In the genomic region with DNA sequence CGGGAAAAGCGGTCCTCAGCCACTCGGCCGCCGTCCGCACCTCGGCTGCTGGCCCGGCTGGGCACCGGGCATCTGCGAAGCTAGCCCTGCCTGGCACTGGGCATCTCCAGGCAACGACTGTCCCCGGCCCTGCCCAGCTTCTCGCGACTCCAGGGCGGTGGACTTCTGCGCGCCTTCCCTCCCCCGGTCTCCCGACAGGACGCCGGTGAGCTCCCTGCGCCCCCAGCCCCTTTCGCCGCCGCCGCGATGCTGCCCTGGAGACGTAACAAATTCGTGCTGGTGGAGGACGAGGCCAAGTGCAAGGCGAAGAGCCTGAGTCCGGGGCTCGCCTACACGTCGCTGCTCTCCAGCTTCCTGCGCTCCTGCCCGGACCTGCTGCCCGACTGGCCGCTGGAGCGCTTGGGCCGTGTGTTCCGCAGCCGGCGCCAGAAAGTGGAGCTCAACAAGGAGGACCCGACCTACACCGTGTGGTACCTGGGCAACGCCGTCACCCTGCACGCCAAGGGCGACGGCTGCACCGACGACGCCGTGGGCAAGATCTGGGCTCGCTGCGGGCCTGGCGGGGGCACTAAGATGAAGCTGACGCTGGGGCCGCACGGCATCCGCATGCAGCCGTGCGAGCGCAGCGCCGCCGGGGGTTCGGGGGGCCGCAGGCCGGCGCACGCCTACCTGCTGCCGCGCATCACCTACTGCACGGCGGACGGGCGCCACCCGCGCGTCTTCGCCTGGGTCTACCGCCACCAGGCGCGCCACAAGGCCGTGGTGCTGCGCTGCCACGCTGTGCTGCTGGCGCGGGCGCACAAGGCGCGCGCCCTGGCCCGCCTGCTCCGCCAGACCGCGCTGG, we compare ENCODE assay signal across 8 cellular contexts. TPM values are rescaled to one million over a fixed set of nuclear protein-coding genes. Genes with fewer than 3 reads are reported as not detected.
DNase-seq lines count a peak whose midpoint lies in the region; ATAC-seq and TF ChIP-seq lines count a peak whose summit lies in the region.

No MANE protein-coding gene starts in this region.

- H3K9me3 Mint-ChIP-seq in endothelial cell (ENCODE audit: unreplicated experiment) (no peaks in the 10 kb centered on the region), T-cell (no peaks in the 10 kb centered on the region)

- 1% methylated on average over 23 to 52 of the region's 99 CpGs for WGBS in tibial nerve, 2 donors

- CTCF ChIA-PET in T-cell (lab: Charles Lee): interaction anchor here in 1 of 2 donors (0.6 kb wide), 1 partner anchor 25 kb away, joined by 3 read pairs; no protein-coding TSS in a partner anchor

- no peaks in the 10 kb centered on the region for H3K9me3 ChIP-seq in tibial nerve

- H3K4me1 ChIP-seq in ACC112 (ENCODE audit: control insufficient read depth, insufficient read depth, low read length, unreplicated experiment) (peaks cover 4% of the 10 kb centered on the region), tibial nerve (peaks cover 0 to 21% (median 0%) of the 10 kb centered on the region in 4 donors)

- TF ChIP-seq CTCF in endothelial cell (IDR thresholded peaks at IDR 0.05; ENCODE audit: unreplicated experiment): no peak
- TF ChIP-seq CTCF in tibial nerve (IDR thresholded peaks at IDR 0.05): no peak

- H3K36me3 ChIP-seq in ACC112 (ENCODE audit: insufficient read depth, low read length) (no peaks in the 10 kb centered on the region), tibial nerve (no peaks in the 10 kb centered on the region)

- ATAC-seq in HG03571 (IDR thresholded peaks at IDR 0.05; ENCODE audit: unreplicated experiment) (no peak), T-cell (replicated peaks in 1 of 4) (no peak), GM19324 (IDR thresholded peaks at IDR 0.05; ENCODE audit: low FRiP score, unreplicated experiment) (no peak)

- H3K27ac Mint-ChIP-seq in endothelial cell (ENCODE audit: unreplicated experiment) (no peak overlapping the region), T-cell (no peak overlapping the region)

- peak overlapping the region; percentile 18 for H2AFZ ChIP-seq in ACC112 (ENCODE audit: low read length, unreplicated experiment)

- no peak overlapping the region for H3K27ac ChIP-seq in ACC112 (ENCODE audit: low read depth, low read length)
- no peak overlapping the region for H3K27ac ChIP-seq in tibial nerve

- no peak for TF ChIP-seq EP300 in tibial nerve (IDR thresholded peaks at IDR 0.05)

- peak; percentile 48 for DNase-seq in HuH-7.5 (ENCODE audit: low spot score)
- peak; percentile 20 for DNase-seq in endothelial cell (ENCODE audit: low spot score)
- peak; percentile 17 to 24 for DNase-seq in lung microvascular endothelial cell (ENCODE audit: low read depth in 2 of 2)
- DNase-seq in T-cell: no peak
- DNase-seq in tibial nerve (ENCODE audit: low spot score in 2 of 2): no peak

- H3K27me3 ChIP-seq in ACC112 (ENCODE audit: insufficient read depth, low read length): peaks cover 34% of the 10 kb centered on the region
- peaks cover 0 to 56% of the 10 kb centered on the region in 2 donors for H3K27me3 ChIP-seq in tibial nerve

- peak overlapping the region; percentile 70 for H3K4me3 ChIP-seq in ACC112 (ENCODE audit: low read depth, low read length)
- peak overlapping the region in 2 of 4 donors; percentile 21 to 48 for H3K4me3 ChIP-seq in tibial nerve

- peaks cover 15% of the 10 kb centered on the region for H3K27me3 Mint-ChIP-seq in endothelial cell (ENCODE audit: unreplicated experiment)
- peaks cover 21 to 46% of the 10 kb centered on the region in 2 donors for H3K27me3 Mint-ChIP-seq in T-cell

- TF ChIP-seq POLR2A in tibial nerve (IDR thresholded peaks at IDR 0.05): no peak

- H3K36me3 Mint-ChIP-seq in endothelial cell (ENCODE audit: low read depth, unreplicated experiment): no peaks in the 10 kb centered on the region
- no peaks in the 10 kb centered on the region for H3K36me3 Mint-ChIP-seq in T-cell

- no peaks in the 10 kb centered on the region for H3K79me2 ChIP-seq in ACC112 (ENCODE audit: control insufficient read depth, insufficient read depth, low read length, unreplicated experiment)

- POLR2A ChIA-PET in T-cell (lab: Charles Lee): no interaction called here

- H3K4me1 Mint-ChIP-seq in endothelial cell (ENCODE audit: unreplicated experiment): peaks cover 3% of the 10 kb centered on the region
- H3K4me1 Mint-ChIP-seq in T-cell: peaks cover 0 to 3% (median 2%) of the 10 kb centered on the region in 3 donors

- H3K4me3 Mint-ChIP-seq in endothelial cell (ENCODE audit: unreplicated experiment) (peak overlapping the region; percentile 15), T-cell (no peak overlapping the region)

RNA-seq across cellular contexts. Expression of a gene that starts 0.6 kb away (rescaled TPM):
- total RNA-seq in endothelial cell (ENCODE audit: unreplicated experiment) (1.7 TPM), lung microvascular endothelial cell (not detected in 2 replicates), T-cell (not detected), tibial nerve (1 to 10 TPM in 1 of 4 donors, under 1 TPM in 1, not detected in 2; 0.90 to 1.0 TPM)

RNA-seq across cellular contexts. Expression of a gene that starts 35.9 kb away (rescaled TPM):
- total RNA-seq in endothelial cell (ENCODE audit: unreplicated experiment) (1.1 TPM), lung microvascular endothelial cell (0.65 and 1.6 TPM in 2 replicates), T-cell (under 1 TPM in 1 of 5 donors, not detected in 4; 0.35 TPM), tibial nerve (1 to 10 TPM in 3 of 4 donors, under 1 TPM in 1; 0.84 to 5.7 (median 3.8) TPM)

RNA-seq across cellular contexts. Expression of a gene that starts 45.0 kb away (rescaled TPM):
- total RNA-seq in endothelial cell (ENCODE audit: unreplicated experiment) (31.5 TPM), lung microvascular endothelial cell (20.3 and 30.2 TPM in 2 replicates), T-cell (10 to 100 TPM; 18.0 to 21.4 (median 20.8) TPM), tibial nerve (10 to 100 TPM; 27.5 to 31.2 (median 30.6) TPM)

Comparison
In these comparisons a context has a peak if more than half of its experiments do, and no peak if none do; other contexts are left out.
1. DNase-seq: peak in HuH-7.5 (single experiment), endothelial cell (single experiment) and lung microvascular endothelial cell (2 of 2); none in T-cell (0 of 34) and tibial nerve (0 of 2).